20 cellular contexts compared by ENCODE assay signal in the genomic region with DNA sequence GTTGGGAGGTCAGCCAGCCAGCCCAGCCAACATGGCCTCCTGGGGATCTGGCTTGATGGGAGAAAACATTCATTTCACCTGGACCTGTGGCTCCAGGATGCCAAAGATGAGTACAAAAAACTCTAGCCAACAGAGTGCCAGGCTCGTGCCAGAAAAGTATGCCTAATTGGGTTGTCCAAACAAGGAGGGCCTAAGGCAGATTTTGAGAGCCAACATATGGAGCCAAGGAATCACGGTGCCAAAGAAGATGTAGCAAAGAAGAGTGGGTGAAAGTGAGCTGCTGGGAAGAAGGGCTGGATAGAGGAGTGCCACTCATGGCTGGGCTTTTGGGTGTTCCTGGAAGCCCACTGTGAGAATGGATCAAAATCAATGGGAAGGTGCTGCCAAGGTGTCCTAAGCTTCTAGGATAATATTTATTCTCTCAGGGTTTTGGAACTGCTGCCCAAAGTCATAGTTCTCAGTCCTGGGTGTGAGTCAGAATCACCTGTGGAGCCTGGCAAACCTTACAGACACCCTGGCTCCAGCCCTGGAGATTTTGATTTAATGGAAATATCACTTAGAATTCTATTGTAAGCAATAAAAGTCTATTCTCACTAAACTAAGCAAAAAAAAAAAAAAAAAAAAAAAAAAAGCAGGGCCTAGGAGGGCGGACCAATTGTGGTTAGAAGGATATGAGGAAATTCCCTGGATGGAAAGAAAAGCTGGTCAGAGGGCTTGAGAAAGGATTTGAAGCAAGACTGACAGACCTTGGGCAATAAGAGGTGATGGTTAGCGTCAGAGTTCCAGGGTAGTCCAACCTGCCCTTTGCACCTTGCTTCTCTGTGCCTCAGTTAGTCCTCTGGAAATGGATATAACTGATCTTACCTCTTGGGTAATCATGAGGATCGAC.
"Had no signal": no experiment of that assay in that cellular context is flagged by ENCODE, and none has a peak within 500 bp of the region (broad histone marks: within the 10 kb centered on the region; RNA-seq: fewer than 3 reads in every experiment).

No MANE protein-coding gene starts in this region.

- H3K27ac Mint-ChIP-seq: activated naive CD8-positive, alpha-beta T cell; brain; nephron had no signal

- H3K36me3 Mint-ChIP-seq: activated naive CD8-positive, alpha-beta T cell; brain had no signal

- H3K9me3 Mint-ChIP-seq: nephron had no signal

- DNase-seq: activated CD4-positive, alpha-beta T cell treated with anti-CD3 and anti-CD28 coated beads, Interleukin-2, amount 50 U/mL, for 4 hours; activated gamma-delta T cell treated with Interleukin-2 at 50 U/mL for 16 hours; amniotic stem cell; central memory CD4-positive, alpha-beta T cell; cortex of kidney; erythroblast; hypothalamus; islet precursor cell; midbrain; posterior cingulate gyrus; stimulated activated CD4-positive, alpha-beta T cell treated with anti-CD3 and anti-CD28 coated beads, Interleukin-12 subunit alpha, Interleukin-12 subunit beta, amount 100 ng/mL, for 4 hours; stimulated activated CD4-positive, alpha-beta T cell treated with anti-CD3 and anti-CD28 coated beads, Interleukin-2, amount 100 ng/mL, for 24 hours; stimulated activated naive CD4-positive, alpha-beta T cell treated with Interleukin-2 at 50 U/mL for 16 hours; T-helper 2 cell had no signal

- H3K27ac ChIP-seq: tibial nerve, vagina had no signal

- H3K9me3 ChIP-seq: tibial nerve, vagina had no signal

- H3K4me3 ChIP-seq: lung, tibial nerve, vagina had no signal

- H3K4me3 Mint-ChIP-seq: activated naive CD8-positive, alpha-beta T cell; brain; nephron had no signal

- H3K27me3 Mint-ChIP-seq: activated naive CD8-positive, alpha-beta T cell; brain had no signal

- H3K27me3 ChIP-seq: vagina had no signal

- H3K4me1 ChIP-seq: vagina had no signal

- H3K36me3 ChIP-seq: tibial nerve, vagina had no signal
